18 cellular contexts compared by ENCODE assay signal in the genomic region with DNA sequence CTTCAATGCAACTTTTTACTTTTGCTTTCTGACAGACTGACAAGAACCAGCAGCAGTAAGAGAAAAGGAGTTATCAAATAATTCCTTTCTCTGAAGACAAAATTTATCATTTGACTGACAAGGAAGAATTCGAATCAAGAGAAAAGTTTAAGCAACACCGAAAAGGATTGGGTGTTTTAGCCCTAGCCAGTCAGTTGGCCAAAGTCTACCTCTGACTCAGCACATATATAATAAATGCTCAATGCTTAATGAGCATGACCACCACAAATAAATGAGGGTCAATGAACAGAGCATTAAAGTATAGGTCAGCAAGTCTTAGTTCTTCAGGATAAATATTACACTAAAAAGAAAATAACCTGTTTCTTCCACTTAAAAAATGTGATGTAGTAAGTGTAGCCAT. TPM values are rescaled to one million over a fixed set of nuclear protein-coding genes. Genes with fewer than 3 reads are reported as not detected.
"Had no signal": no experiment of that assay in that cellular context is flagged by ENCODE, and none has a peak within 500 bp of the region (broad histone marks: within the 10 kb centered on the region; RNA-seq: fewer than 3 reads in every experiment).

No MANE protein-coding gene starts in this region.

- H3K36me3 ChIP-seq: esophagus squamous epithelium, gastroesophageal sphincter, neural progenitor cell, ovary had no signal

- H3K27ac ChIP-seq: esophagus squamous epithelium, gastroesophageal sphincter, neural progenitor cell, ovary had no signal

- H3K27me3 Mint-ChIP-seq: effector memory CD8-positive, alpha-beta T cell; type B pancreatic cell had no signal

- H3K9ac ChIP-seq: neural progenitor cell had no signal

- ATAC-seq: effector memory CD8-positive, alpha-beta T cell; gastroesophageal sphincter; left lobe of liver; mucosa of descending colon; natural killer cell; right cardiac atrium had no signal

- H3K4me1 ChIP-seq: esophagus squamous epithelium, gastroesophageal sphincter, neural progenitor cell had no signal

- H3K9me3 ChIP-seq: esophagus squamous epithelium, gastroesophageal sphincter, mucosa of descending colon, ovary had no signal

- H3K4me3 ChIP-seq: esophagus squamous epithelium, gastroesophageal sphincter, mucosa of descending colon, neural progenitor cell, ovary had no signal

- DNase-seq: effector memory CD8-positive, alpha-beta T cell; esophagus squamous epithelium; foreskin fibroblast; mammary epithelial cell; mucosa of descending colon; natural killer cell; nucleus accumbens; ovary; right cardiac atrium; small intestine; stimulated activated CD4-positive, alpha-beta T cell treated with anti-CD3 and anti-CD28 coated beads, Interleukin-12 subunit alpha, Interleukin-12 subunit beta, amount 100 ng/mL, for 4 hours; stimulated activated naive CD4-positive, alpha-beta T cell treated with Interleukin-2 at 50 U/mL for 16 hours had no signal

- H3K4me2 ChIP-seq: neural progenitor cell had no signal

- H3K9me3 Mint-ChIP-seq: effector memory CD8-positive, alpha-beta T cell; neural progenitor cell; type B pancreatic cell had no signal

- H3K27me3 ChIP-seq: esophagus squamous epithelium, gastroesophageal sphincter, neural progenitor cell, ovary had no signal

- H3K27ac Mint-ChIP-seq: effector memory CD8-positive, alpha-beta T cell; natural killer cell; neural progenitor cell; type B pancreatic cell had no signal

- H3K36me3 Mint-ChIP-seq: natural killer cell, neural progenitor cell, type B pancreatic cell had no signal

- H2AFZ ChIP-seq: neural progenitor cell had no signal

- H3K4me3 Mint-ChIP-seq: effector memory CD8-positive, alpha-beta T cell; natural killer cell; neural progenitor cell; type B pancreatic cell had no signal

RNA-seq across cellular contexts. Expression of a gene that starts 36.6 kb away (rescaled TPM):
- total RNA-seq: esophagus squamous epithelium, left lobe of liver, lower leg skin, posterior vena cava had no signal
- polyA plus RNA-seq: right cardiac atrium had no signal
